16 cellular contexts compared by ENCODE assay signal in the genomic region with DNA sequence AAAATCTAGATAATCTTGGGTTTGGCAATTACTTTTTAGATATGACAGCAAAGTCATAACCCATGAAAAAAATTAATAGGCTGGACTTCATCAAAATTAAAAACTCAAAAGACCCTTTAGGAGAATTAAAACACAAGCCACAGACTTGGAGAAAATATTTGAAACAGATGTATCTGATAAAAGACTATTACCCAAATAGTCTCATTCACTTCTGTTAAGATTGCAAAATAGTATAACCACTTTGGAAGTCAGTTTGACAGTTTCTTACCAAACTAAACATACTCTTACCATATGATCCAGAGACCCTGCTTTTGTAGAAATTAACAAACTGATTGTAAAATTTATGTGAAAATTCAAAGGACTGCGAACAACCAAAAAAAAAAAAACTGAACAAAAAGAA. TPM values are rescaled to one million over a fixed set of nuclear protein-coding genes. Genes with fewer than 3 reads are reported as not detected.
DNase-seq lines count a peak whose midpoint lies in the region; ATAC-seq, FAIRE-seq and TF ChIP-seq lines count a peak whose summit lies in the region.
"Had no signal": no experiment of that assay in that cellular context is flagged by ENCODE, and none has a peak within 500 bp of the region (broad histone marks: within the 10 kb centered on the region; RNA-seq: fewer than 3 reads in every experiment).

No MANE protein-coding gene starts in this region.

- peak overlapping the region; percentile 40 for H3K27ac ChIP-seq in HL-60 (replicated peaks)
- H3K27ac ChIP-seq in pancreas: no peak overlapping the region

- 95 to 97% methylated on average over 1 of the region's 1 CpG for WGBS in pancreas, 2 donors

- no peaks in the 10 kb centered on the region for H3K9me3 ChIP-seq in pancreas
- H3K9me3 ChIP-seq: Caco-2 had no signal

- ATAC-seq in GM21717 (IDR thresholded peaks at IDR 0.05; ENCODE audit: unreplicated experiment) (no peak), pancreas (no peak)

- peaks cover 17 to 35% (median 20%) of the 10 kb centered on the region in 3 donors for H3K4me1 ChIP-seq in pancreas
- H3K4me1 ChIP-seq: Caco-2 had no signal

- DNase-seq in AG10803 (ENCODE audit: low read depth) (peak; percentile 33), HL-60 (ENCODE audit: low read depth in 1 of 2, low spot score in 1 of 2) (no peak), fibroblast of villous mesenchyme (ENCODE audit: low read depth) (peak; percentile 57), pancreas (no peak)
- DNase-seq in effector CD8-positive, alpha-beta T cell (lab: John Stamatoyannopoulos, UW): no peak
- DNase-seq: Caco-2; CD8-positive, alpha-beta memory T cell; DND-41; GDM1; HCEC 1CT; HFFc6 had no signal

- H3K36me3 ChIP-seq in pancreas: no peaks in the 10 kb centered on the region

- H3K27me3 ChIP-seq in HL-60 (ENCODE audit: insufficient read depth, poor library complexity, severe bottlenecking) (no peaks in the 10 kb centered on the region), pancreas (no peaks in the 10 kb centered on the region)

- no peak overlapping the region for H3K4me3 ChIP-seq in AG10803 (ENCODE audit: low read length)
- no peak overlapping the region for H3K4me3 ChIP-seq in HL-60 (replicated peaks; ENCODE audit: insufficient read depth, low read length)
- H3K4me3 ChIP-seq in fibroblast of villous mesenchyme (ENCODE audit: low read depth, low read length): no peak overlapping the region
- H3K4me3 ChIP-seq in pancreas: no peak overlapping the region

- intact Hi-C loops in pancreas (cut with DNase I): no loop called here

- FAIRE-seq in endometrium (lab: Jason Lieb, UNC): peak; percentile 92
- FAIRE-seq in pancreas (lab: Jason Lieb, UNC): no peak
- FAIRE-seq: A204.1, GM12892 had no signal

- TF ChIP-seq CTCF in AG10803 (conservative IDR thresholded peaks at IDR 0.05; ENCODE audit: low read length) (no peak), HL-60 (IDR thresholded peaks at IDR 0.05; ENCODE audit: insufficient read depth, low read length) (no peak), fibroblast of villous mesenchyme (IDR thresholded peaks at IDR 0.05; ENCODE audit: insufficient read depth, low read depth, low read length) (no peak), pancreas (IDR thresholded peaks at IDR 0.05) (no peak)

RNA-seq across cellular contexts. Expression of a gene that starts 32.5 kb away (rescaled TPM):
- 1.7 and 1.9 TPM in 2 replicates for total RNA-seq in fibroblast of villous mesenchyme
- total RNA-seq in pancreas: 10 to 100 TPM; 17.3 to 52.5 (median 24.4) TPM
- 10 to 100 TPM; 13.0 to 22.6 TPM for polyA plus RNA-seq in pancreas
- polyA plus RNA-seq: CD14-positive monocyte had no signal

Comparison
In these comparisons a context has a peak if more than half of its experiments do, and no peak if none do; other contexts are left out.
1. DNase-seq: peak in AG10803 (single experiment) and fibroblast of villous mesenchyme (single experiment); none in HL-60 (0 of 2), pancreas (0 of 6) and effector CD8-positive, alpha-beta T cell (single experiment).